Comparison of ENCODE assay signal across 10 cellular contexts in the genomic region with DNA sequence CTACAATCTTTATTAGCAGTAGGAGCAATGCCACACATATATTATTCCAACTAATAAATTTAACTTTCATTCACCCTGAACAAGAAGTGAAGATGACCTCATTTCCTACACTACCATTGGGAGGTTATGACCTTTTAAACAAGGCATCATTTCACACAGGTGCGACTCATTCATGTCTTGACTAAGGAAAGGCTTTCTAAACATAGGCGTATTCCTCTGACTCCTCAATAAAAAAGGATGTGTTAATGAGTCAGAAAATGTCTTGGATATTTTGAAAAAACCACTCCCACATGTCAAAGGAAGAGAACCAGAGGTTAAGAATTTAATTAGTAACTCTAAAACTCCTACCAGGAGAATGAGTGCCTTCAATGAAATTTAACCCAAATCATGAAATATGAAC.
A peak's percentile ranks its signal among the peaks of the same experiment; 100 is the strongest.
DNase-seq lines count a peak whose midpoint lies in the region; ATAC-seq, FAIRE-seq and TF ChIP-seq lines count a peak whose summit lies in the region.
"Had no signal": no experiment of that assay in that cellular context is flagged by ENCODE, and none has a peak within 500 bp of the region (broad histone marks: within the 10 kb centered on the region; RNA-seq: fewer than 3 reads in every experiment).

No MANE protein-coding gene starts in this region.

- TF ChIP-seq EP300 in A549 (IDR thresholded peaks at IDR 0.05) = no peak

- no peaks in the 10 kb centered on the region for H3K9me3 ChIP-seq in A549

- H3K27ac ChIP-seq in A549 = no peak overlapping the region
- H3K27ac ChIP-seq in substantia nigra (ENCODE audit: low read depth, low read length, poor library complexity, severe bottlenecking) = no peak overlapping the region

- no peak overlapping the region for H3K4me2 ChIP-seq in A549

- H3K4me3 ChIP-seq in A549 (no peak overlapping the region), fibroblast of villous mesenchyme (ENCODE audit: low read depth, low read length) (no peak overlapping the region)

- POLR2A ChIA-PET in A549 (lab: Yijun Ruan, JAX) = no interaction called here

- DNase-seq in A549 (ENCODE audit: low read depth in 1 of 2, low spot score in 1 of 2) (peak; percentile 18 to 19), RCC 7860 (ENCODE audit: low spot score) (peak; percentile 76), fibroblast of villous mesenchyme (ENCODE audit: low read depth) (peak; percentile 36), anterior cingulate cortex (lab: John Stamatoyannopoulos, UW) (no peak), NCI-H2196 (lab: John Stamatoyannopoulos, UW; ENCODE audit: unreplicated experiment) (no peak), substantia nigra (lab: John Stamatoyannopoulos, UW) (no peak)
- DNase-seq: CD4-positive, CD25-positive, alpha-beta regulatory T cell; NCI-H1417 treated with DMSO at 0.1 percent for 48 hours had no signal

- WGBS in A549 (ENCODE audit: missing lambda C conversion rate) = 27% methylated on average over 2 of the region's 2 CpGs

- FAIRE-seq in A549 (lab: Jason Lieb, UNC) (no peak), RCC 7860 (lab: Jason Lieb, UNC) (peak; percentile 89)

- TF ChIP-seq RAD21 in A549 (conservative IDR thresholded peaks at IDR 0.05 in 1 of 2, IDR thresholded peaks at IDR 0.05 in 1 of 2) = no peak

- no peak for TF ChIP-seq CTCF in A549 (IDR thresholded peaks at IDR 0.05)
- TF ChIP-seq CTCF in fibroblast of villous mesenchyme (IDR thresholded peaks at IDR 0.05; ENCODE audit: insufficient read depth, low read depth, low read length) = no peak

- peaks cover 10% of the 10 kb centered on the region; the same call in 2 of the 3 replicates for H3K4me1 ChIP-seq in A549

- no peak for TF ChIP-seq POLR2A in A549 (IDR thresholded peaks at IDR 0.05; ENCODE audit: low read length)

- CTCF ChIA-PET in A549 (lab: Yijun Ruan, JAX) = interaction anchor here (8.3 kb wide), 1 partner anchor 7 kb away, joined by 64 read pairs; no protein-coding TSS in a partner anchor

- ATAC-seq in A549 (no peak), GM18511 (IDR thresholded peaks at IDR 0.05; ENCODE audit: unreplicated experiment) (peak; percentile 20), HG02798 (IDR thresholded peaks at IDR 0.05; ENCODE audit: poor library complexity, unreplicated experiment) (no peak)

TF ChIP-seq in A549, 52 proteins besides CTCF, POLR2A, EP300 and RAD21:
- TF ChIP-seq EHMT2 (IDR thresholded peaks at IDR 0.05; ENCODE audit: low read depth) (no peak), HOXA7 (CRISPR knock-in tag; IDR thresholded peaks at IDR 0.05) (no peak), NFE2L2 (conservative IDR thresholded peaks at IDR 0.05; ENCODE audit: low read length) (no peak)
TF ChIP-seq in A549: peak in this region for 0.

Comparison
In these comparisons a context has a peak if more than half of its experiments do, and no peak if none do; other contexts are left out.
1. DNase-seq: peak in A549 (2 of 2), RCC 7860 (single experiment) and fibroblast of villous mesenchyme (single experiment); none in anterior cingulate cortex (0 of 58), NCI-H2196 (single experiment) and substantia nigra (0 of 49).